In genomic region chr13:21670006-21670882, GRCh38 we compare ENCODE assay signal across 8 cellular contexts. TPM values are rescaled to one million over a fixed set of nuclear protein-coding genes. Genes with fewer than 3 reads are reported as not detected.
A peak's percentile ranks its signal among the peaks of the same experiment; 100 is the strongest.
DNase-seq lines count a peak whose midpoint lies in the region; ATAC-seq, FAIRE-seq and TF ChIP-seq lines count a peak whose summit lies in the region.

No MANE protein-coding gene starts in this region.

- peaks cover 14% of the 10 kb centered on the region for H3K4me1 ChIP-seq in BLaER1
- peaks cover 0 to 18% (median 15%) of the 10 kb centered on the region in 3 donors for H3K4me1 ChIP-seq in pancreas

- no peaks in the 10 kb centered on the region for H3K27me3 ChIP-seq in BLaER1
- H3K27me3 ChIP-seq in pancreas, result peaks cover 0 to 3% (median 0%) of the 10 kb centered on the region in 4 donors

- WGBS in pancreas, 2 donors, result 0% methylated on average over 64 to 70 of the region's 70 CpGs

- H3K4me2 ChIP-seq in BLaER1, result peak overlapping the region; percentile 90

- ATAC-seq in GM19043 (IDR thresholded peaks at IDR 0.05; ENCODE audit: low read depth, unreplicated experiment) (peak; percentile 2), HG03378 (IDR thresholded peaks at IDR 0.05; ENCODE audit: unreplicated experiment) (peak; percentile 19), Right ventricle myocardium inferior (peak; percentile 45), pancreas (peak; percentile 16 to 70 (median 46))

- TF ChIP-seq CTCF in pancreas (IDR thresholded peaks at IDR 0.05), result no peak

- H3K9ac ChIP-seq in BLaER1, result peak overlapping the region; percentile 97

- H3K9me3 ChIP-seq in BLaER1 (no peaks in the 10 kb centered on the region; the same call in 1 of the 2 replicates), pancreas (no peaks in the 10 kb centered on the region)

- DNase-seq in RKO (ENCODE audit: low spot score), result peak; percentile 73
- DNase-seq in activated naive CD4-positive, alpha-beta T cell treated with Interleukin-2 at 50 U/mL for 16 hours, result peak; percentile 65
- peak; percentile 81 for DNase-seq in Right ventricle myocardium inferior (ENCODE audit: missing footprints)
- DNase-seq in pancreas, result peak; percentile 33 to 82 (median 58)
- DNase-seq in globus pallidus (ENCODE audit: low spot score), result no peak

- peaks cover 23% of the 10 kb centered on the region for H4K20me1 ChIP-seq in BLaER1

- H3K4me3 ChIP-seq in BLaER1, result peak overlapping the region; percentile 80
- peak overlapping the region; percentile 43 to 65 (median 52) for H3K4me3 ChIP-seq in pancreas

- FAIRE-seq in pancreas (lab: Jason Lieb, UNC), result no peak

- H3K27ac ChIP-seq in BLaER1 (peak overlapping the region; percentile 97), pancreas (peak overlapping the region in 1 of 4 donors; percentile 50)

- intact Hi-C loops in Right ventricle myocardium inferior (cut with DNase I) (loop anchor here (5.0 to 10.0 kb wide), 3 partner anchors 68 to 775 kb away; partner anchors contain the start of gene MICU2), pancreas (cut with DNase I) (no loop called here)

- H3K36me3 ChIP-seq in BLaER1 (0 out of 2 replicates have a peak, but pooled peaks cover 3% of the 10 kb centered on the region), pancreas (no peaks in the 10 kb centered on the region)

RNA-seq across cellular contexts. Expression of gene FGF9, which starts 0.6 kb away (rescaled TPM):
- total RNA-seq in Right ventricle myocardium inferior (12.6 TPM), pancreas (under 1 TPM; 0.16 to 0.84 (median 0.39) TPM)
- under 1 TPM; 0.30 to 0.92 TPM for polyA plus RNA-seq in pancreas
